ENCODE assay signal across 25 cellular contexts in genomic region chr2:202488671-202489070, GRCh38.
"Had no signal": no experiment of that assay in that cellular context is flagged by ENCODE, and none has a peak within 500 bp of the region (broad histone marks: within the 10 kb centered on the region; RNA-seq: fewer than 3 reads in every experiment).

No MANE protein-coding gene starts in this region.

- H3K9me3 Mint-ChIP-seq: naive B cell; natural killer cell treated with Interleukin-12 subunit alpha and Interleukin-12 subunit beta and Interleukin-15 and Interleukin-18, amount 100 ng/mL, for 72 hours; neural crest cell; stimulated activated naive CD8-positive, alpha-beta T cell treated with anti-CD3 and anti-CD28 coated beads, Interleukin-15, amount 100 ng/mL, for 72 hours had no signal

- H3K4me1 ChIP-seq: lower lobe of right lung, right lobe of liver, uterus had no signal

- H3K4me3 ChIP-seq: coronary artery, esophagus muscularis mucosa, lower lobe of right lung, mucosa of descending colon, pancreas, right lobe of liver, smooth muscle cell, suprapubic skin, transverse colon, upper lobe of right lung, uterus had no signal

- H3K4me2 ChIP-seq: smooth muscle cell had no signal

- H3K27ac ChIP-seq: coronary artery, esophagus muscularis mucosa, lower lobe of right lung, neutrophil, pancreas, right lobe of liver, suprapubic skin, transverse colon, upper lobe of right lung, uterus had no signal

- H3K4me3 Mint-ChIP-seq: naive B cell; natural killer cell treated with Interleukin-12 subunit alpha and Interleukin-12 subunit beta and Interleukin-15 and Interleukin-18, amount 100 ng/mL, for 72 hours; neural crest cell; stimulated activated naive CD8-positive, alpha-beta T cell treated with anti-CD3 and anti-CD28 coated beads, Interleukin-15, amount 100 ng/mL, for 72 hours had no signal

- H3K27me3 Mint-ChIP-seq: naive B cell; natural killer cell treated with Interleukin-12 subunit alpha and Interleukin-12 subunit beta and Interleukin-15 and Interleukin-18, amount 100 ng/mL, for 72 hours; progenitor cell of endocrine pancreas; stimulated activated naive CD8-positive, alpha-beta T cell treated with anti-CD3 and anti-CD28 coated beads, Interleukin-15, amount 100 ng/mL, for 72 hours had no signal

- H3K27ac Mint-ChIP-seq: natural killer cell treated with Interleukin-12 subunit alpha and Interleukin-12 subunit beta and Interleukin-15 and Interleukin-18, amount 100 ng/mL, for 72 hours; progenitor cell of endocrine pancreas had no signal

- H3K36me3 ChIP-seq: neutrophil, pancreas, right lobe of liver, transverse colon, upper lobe of right lung, uterus had no signal

- H3K27me3 ChIP-seq: esophagus muscularis mucosa, neutrophil, pancreas, right lobe of liver, suprapubic skin, transverse colon, upper lobe of right lung, uterus had no signal

- DNase-seq: dermis blood vessel endothelial cell; effector memory CD4-positive, alpha-beta T cell; left ventricle myocardium superior; lower lobe of right lung; mucosa of descending colon; naive B cell; pancreas; right lobe of liver; stimulated activated CD4-positive, alpha-beta T cell treated with anti-CD3 and anti-CD28 coated beads, Interleukin-12 subunit alpha, Interleukin-12 subunit beta, amount 100 ng/mL, for 4 hours; stimulated activated CD4-positive, alpha-beta T cell treated with anti-CD3 and anti-CD28 coated beads, Interleukin-1b, Interleukin-23, amount 100 ng/mL, for 48 hours; stimulated activated CD4-positive, alpha-beta T cell treated with anti-CD3 and anti-CD28 coated beads, Interleukin-4, amount 100 ng/mL, for 1 hour; stimulated activated CD8-positive, alpha-beta memory T cell treated with anti-CD3 and anti-CD28 coated beads, Interleukin-4, amount 100 ng/mL, for 48 hours; stimulated activated naive CD4-positive, alpha-beta T cell; stimulated activated naive CD8-positive, alpha-beta T cell treated with anti-CD3 and anti-CD28 coated beads, Interleukin-15, amount 100 ng/mL, for 72 hours; transverse colon; upper lobe of right lung; uterus had no signal

- H3K36me3 Mint-ChIP-seq: natural killer cell treated with Interleukin-12 subunit alpha and Interleukin-12 subunit beta and Interleukin-15 and Interleukin-18, amount 100 ng/mL, for 72 hours had no signal

- H3K9me3 ChIP-seq: esophagus muscularis mucosa, lower lobe of right lung, mucosa of descending colon, neutrophil, pancreas, right lobe of liver, suprapubic skin, transverse colon, upper lobe of right lung, uterus had no signal

- H3K4me1 Mint-ChIP-seq: naive B cell; stimulated activated naive CD8-positive, alpha-beta T cell treated with anti-CD3 and anti-CD28 coated beads, Interleukin-15, amount 100 ng/mL, for 72 hours had no signal
